ENCODE assay signal across 34 cellular contexts in genomic region chr18:51257150-51257549, GRCh38.
"Had no signal": no experiment of that assay in that cellular context is flagged by ENCODE, and none has a peak within 500 bp of the region (broad histone marks: within the 10 kb centered on the region; RNA-seq: fewer than 3 reads in every experiment).

No MANE protein-coding gene starts in this region.

- H3K36me3 Mint-ChIP-seq: activated naive CD4-positive, alpha-beta T cell treated with anti-CD3 and anti-CD28 coated beads, Interleukin-2, amount 10 ng/mL, durations not matched to agents 7 days and 5 days; activated naive CD4-positive, alpha-beta T cell treated with anti-CD3 and anti-CD28 coated beads, Interleukin-2, amount 50 U/mL, for 72 hours; brain; T-cell had no signal

- H3K27me3 Mint-ChIP-seq: brain had no signal

- FAIRE-seq: endometrium, endothelial cell of umbilical vein had no signal

- H3K27me3 ChIP-seq: breast epithelium, cardiac muscle cell, colonic mucosa, heart right ventricle had no signal

- H3K4me3 ChIP-seq: breast epithelium, cardiac muscle cell, colonic mucosa, esophagus squamous epithelium, gastroesophageal sphincter, heart right ventricle had no signal

- DNase-seq: activated CD4-positive, alpha-beta memory T cell treated with anti-CD3 and anti-CD28 coated beads, Interleukin-2, amount 10 ng/mL, durations not matched to agents 7 days and 5 days; activated CD4-positive, alpha-beta T cell treated with anti-CD3 and anti-CD28 coated beads for 1 hour; activated CD4-positive, alpha-beta T cell treated with anti-CD3 and anti-CD28 coated beads for 4 hours; activated CD4-positive, alpha-beta T cell treated with anti-CD3 and anti-CD28 coated beads, Interleukin-2, amount 10 ng/mL, durations not matched to agents 7 days and 5 days; activated CD4-positive, alpha-beta T cell treated with anti-CD3 and anti-CD28 coated beads, Interleukin-2, amount 50 U/mL, for 4 hours; activated CD8-positive, alpha-beta memory T cell treated with anti-CD3 and anti-CD28 coated beads, Interleukin-2, amount 50 U/mL, for 48 hours; activated gamma-delta T cell; activated naive CD4-positive, alpha-beta T cell; activated naive CD4-positive, alpha-beta T cell treated with anti-CD3 and anti-CD28 coated beads, Interleukin-2, amount 10 ng/mL, durations not matched to agents 7 days and 5 days; activated naive CD8-positive, alpha-beta T cell treated with anti-CD3 and anti-CD28 coated beads, Interleukin-2, amount 10 ng/mL, durations not matched to agents 7 days and 5 days; activated T-cell treated with anti-CD3 and anti-CD28 coated beads for 4 hours; activated T-cell treated with anti-CD3 and anti-CD28 coated beads, Interleukin-2, amount 50 U/mL, for 24 hours; activated T-cell treated with anti-CD3 and anti-CD28 coated beads, Interleukin-2, amount 50 U/mL, for 72 hours; amygdala; aorta; central memory CD4-positive, alpha-beta T cell; cerebellar nuclear complex; colonic mucosa; effector CD8-positive, alpha-beta T cell; esophagus squamous epithelium; foreskin melanocyte; heart right ventricle; T-cell; T-helper 17 cell; T1000 had no signal

- H3K9me3 Mint-ChIP-seq: activated CD4-positive, alpha-beta memory T cell treated with anti-CD3 and anti-CD28 coated beads, Interleukin-2, amount 10 ng/mL, durations not matched to agents 7 days and 5 days; activated CD4-positive, alpha-beta T cell treated with anti-CD3 and anti-CD28 coated beads, Interleukin-2, amount 10 ng/mL, durations not matched to agents 7 days and 5 days; activated naive CD4-positive, alpha-beta T cell treated with anti-CD3 and anti-CD28 coated beads, Interleukin-2, amount 10 ng/mL, durations not matched to agents 7 days and 5 days; activated T-cell treated with anti-CD3 and anti-CD28 coated beads, Interleukin-2, amount 50 U/mL, for 24 hours; brain; T-cell; T-helper 2 cell treated with Interferon-gamma antibody and Interleukin-4, amounts not matched to agents 5 μg/mL and 100 μg/mL, for 36 hours had no signal

- H3K27ac Mint-ChIP-seq: activated CD4-positive, alpha-beta memory T cell treated with anti-CD3 and anti-CD28 coated beads, Interleukin-2, amount 10 ng/mL, durations not matched to agents 7 days and 5 days; activated CD4-positive, alpha-beta T cell treated with anti-CD3 and anti-CD28 coated beads, Interleukin-2, amount 10 ng/mL, durations not matched to agents 7 days and 5 days; activated naive CD4-positive, alpha-beta T cell treated with anti-CD3 and anti-CD28 coated beads, Interleukin-2, amount 10 ng/mL, durations not matched to agents 7 days and 5 days; activated naive CD4-positive, alpha-beta T cell treated with anti-CD3 and anti-CD28 coated beads, Interleukin-2, amount 50 U/mL, for 72 hours; activated naive CD8-positive, alpha-beta T cell treated with anti-CD3 and anti-CD28 coated beads, Interleukin-2, amount 10 ng/mL, durations not matched to agents 7 days and 5 days; activated T-cell treated with anti-CD3 and anti-CD28 coated beads, Interleukin-2, amount 50 U/mL, for 24 hours; activated T-cell treated with anti-CD3 and anti-CD28 coated beads, Interleukin-2, amount 50 U/mL, for 72 hours; brain; T-cell; T-helper 17 cell; T-helper 2 cell treated with Interferon-gamma antibody and Interleukin-4, amounts not matched to agents 5 μg/mL and 100 μg/mL, for 36 hours had no signal

- ATAC-seq: activated naive CD4-positive, alpha-beta T cell treated with anti-CD3 and anti-CD28 coated beads, Interleukin-2, amount 50 U/mL, for 72 hours; activated T-cell treated with anti-CD3 and anti-CD28 coated beads, Interleukin-2, amount 50 U/mL, for 72 hours; gastroesophageal sphincter; heart right ventricle; T-cell; T-helper 17 cell had no signal

- H3K27ac ChIP-seq: breast epithelium, cardiac muscle cell, colonic mucosa, epithelial cell of prostate, esophagus squamous epithelium, gastroesophageal sphincter, heart right ventricle had no signal

- H3K9me3 ChIP-seq: breast epithelium, colonic mucosa, esophagus squamous epithelium, gastroesophageal sphincter, heart right ventricle had no signal

- H3K36me3 ChIP-seq: breast epithelium, cardiac muscle cell, colonic mucosa, esophagus squamous epithelium, gastroesophageal sphincter, heart right ventricle had no signal

- H3K4me3 Mint-ChIP-seq: activated CD4-positive, alpha-beta memory T cell treated with anti-CD3 and anti-CD28 coated beads, Interleukin-2, amount 10 ng/mL, durations not matched to agents 7 days and 5 days; activated CD4-positive, alpha-beta T cell treated with anti-CD3 and anti-CD28 coated beads, Interleukin-2, amount 10 ng/mL, durations not matched to agents 7 days and 5 days; activated naive CD4-positive, alpha-beta T cell treated with anti-CD3 and anti-CD28 coated beads, Interleukin-2, amount 10 ng/mL, durations not matched to agents 7 days and 5 days; activated naive CD8-positive, alpha-beta T cell treated with anti-CD3 and anti-CD28 coated beads, Interleukin-2, amount 10 ng/mL, durations not matched to agents 7 days and 5 days; activated T-cell treated with anti-CD3 and anti-CD28 coated beads, Interleukin-2, amount 50 U/mL, for 24 hours; activated T-cell treated with anti-CD3 and anti-CD28 coated beads, Interleukin-2, amount 50 U/mL, for 72 hours; brain; T-cell; T-helper 17 cell; T-helper 2 cell treated with Interferon-gamma antibody and Interleukin-4, amounts not matched to agents 5 μg/mL and 100 μg/mL, for 36 hours had no signal

- H3K4me1 ChIP-seq: breast epithelium, colonic mucosa, esophagus squamous epithelium, gastroesophageal sphincter had no signal

- H3K4me1 Mint-ChIP-seq: activated CD4-positive, alpha-beta memory T cell treated with anti-CD3 and anti-CD28 coated beads, Interleukin-2, amount 10 ng/mL, durations not matched to agents 7 days and 5 days; activated CD4-positive, alpha-beta T cell treated with anti-CD3 and anti-CD28 coated beads, Interleukin-2, amount 10 ng/mL, durations not matched to agents 7 days and 5 days; activated naive CD4-positive, alpha-beta T cell treated with anti-CD3 and anti-CD28 coated beads, Interleukin-2, amount 10 ng/mL, durations not matched to agents 7 days and 5 days; activated naive CD8-positive, alpha-beta T cell treated with anti-CD3 and anti-CD28 coated beads, Interleukin-2, amount 10 ng/mL, durations not matched to agents 7 days and 5 days; brain; T-cell; T-helper 17 cell had no signal
